ENCODE assay signal across 8 cellular contexts in genomic region chr2:144514731-144515424, GRCh38. TPM values are rescaled to one million over a fixed set of nuclear protein-coding genes. Genes with fewer than 3 reads are reported as not detected.
DNase-seq lines count a peak whose midpoint lies in the region; ATAC-seq and TF ChIP-seq lines count a peak whose summit lies in the region.

No MANE protein-coding gene starts in this region.

- H3K36me3 Mint-ChIP-seq in CD8-positive, alpha-beta memory T cell = peaks cover 0 to 42% (median 0%) of the 10 kb centered on the region in 3 donors

- H3K27ac ChIP-seq in CD8-positive, alpha-beta memory T cell (ENCODE audit: low read depth, low read length) = peak overlapping the region; percentile 94
- H3K27ac ChIP-seq in cardiac muscle cell = no peak overlapping the region

- peak overlapping the region; percentile 79 to 97 (median 86) for H3K4me3 Mint-ChIP-seq in CD8-positive, alpha-beta memory T cell

- POLR2A ChIA-PET in CD8-positive, alpha-beta memory T cell (lab: Charles Lee) = no interaction called here

- H3K27ac Mint-ChIP-seq in CD8-positive, alpha-beta memory T cell = peak overlapping the region; percentile 26 to 99 (median 88)

- no peaks in the 10 kb centered on the region for H3K36me3 ChIP-seq in CD8-positive, alpha-beta memory T cell (ENCODE audit: insufficient read depth, low read length)
- no peaks in the 10 kb centered on the region for H3K36me3 ChIP-seq in cardiac muscle cell

- peaks cover 46 to 58% (median 56%) of the 10 kb centered on the region in 3 donors for H3K4me1 Mint-ChIP-seq in CD8-positive, alpha-beta memory T cell

- peaks cover 21% of the 10 kb centered on the region for H3K27me3 ChIP-seq in CD8-positive, alpha-beta memory T cell (ENCODE audit: insufficient read depth, low read length, poor library complexity, severe bottlenecking)
- peaks cover 7% of the 10 kb centered on the region for H3K27me3 ChIP-seq in cardiac muscle cell

- TF ChIP-seq CTCF in WI38 (IDR thresholded peaks at IDR 0.05; ENCODE audit: low read depth, low read length) (no peak), cardiac muscle cell (IDR thresholded peaks at IDR 0.05; ENCODE audit: low read depth, low read length) (no peak)

- H3K27me3 Mint-ChIP-seq in CD8-positive, alpha-beta memory T cell = peaks cover 8 to 10% of the 10 kb centered on the region in 2 donors

- no peaks in the 10 kb centered on the region for H3K9me3 ChIP-seq in CD8-positive, alpha-beta memory T cell (ENCODE audit: low read length)
- H3K9me3 ChIP-seq in cardiac muscle cell (ENCODE audit: low read depth) = no peaks in the 10 kb centered on the region

- peak overlapping the region; percentile 52 for H3K4me3 ChIP-seq in CD8-positive, alpha-beta memory T cell (ENCODE audit: low read length)
- H3K4me3 ChIP-seq in WI38 (ENCODE audit: low read depth, low read length) (peak overlapping the region; percentile 84), cardiac muscle cell (peak overlapping the region; percentile 99)

- DNase-seq in CD8-positive, alpha-beta memory T cell = no peak
- DNase-seq in cardiac muscle cell (ENCODE audit: low read depth in 1 of 2, low spot score in 1 of 2) (no peak), retina (peak; percentile 71), NCI-H1417 (lab: John Stamatoyannopoulos, UW) (no peak), NCI-H2227 treated with DMSO at 0.1 percent for 48 hours (lab: John Stamatoyannopoulos, UW) (no peak), NK-92 (lab: John Stamatoyannopoulos, UW; ENCODE audit: unreplicated experiment) (no peak)

- ATAC-seq in GM19455 (IDR thresholded peaks at IDR 0.05; ENCODE audit: unreplicated experiment) = no peak

- peaks cover 0 to 6% (median 2%) of the 10 kb centered on the region in 5 donors for H3K9me3 Mint-ChIP-seq in CD8-positive, alpha-beta memory T cell

- H3K4me1 ChIP-seq in CD8-positive, alpha-beta memory T cell (ENCODE audit: insufficient read depth, low read length) = peaks cover 46% of the 10 kb centered on the region
- H3K4me1 ChIP-seq in cardiac muscle cell (ENCODE audit: low read depth) = peaks cover 52% of the 10 kb centered on the region

- CTCF ChIA-PET in CD8-positive, alpha-beta memory T cell (lab: Charles Lee) = no interaction called here

RNA-seq across cellular contexts. Expression of gene ZEB2, which starts 5.0 kb away (rescaled TPM):
- 10 to 100 TPM; 32.7 to 35.8 TPM for total RNA-seq in CD8-positive, alpha-beta memory T cell
- 20.6 TPM for polyA plus RNA-seq in CD8-positive, alpha-beta memory T cell
- total RNA-seq in cardiac muscle cell = 27.0 and 41.2 TPM in 2 replicates
- 16.8 and 17.9 TPM in 2 replicates for polyA plus RNA-seq in cardiac muscle cell
